8 cellular contexts compared by ENCODE assay signal in genomic region chr19:2775556-2776430, GRCh38. TPM values are rescaled to one million over a fixed set of nuclear protein-coding genes. Genes with fewer than 3 reads are reported as not detected.
A peak's percentile ranks its signal among the peaks of the same experiment; 100 is the strongest.
DNase-seq lines count a peak whose midpoint lies in the region; ATAC-seq and TF ChIP-seq lines count a peak whose summit lies in the region.

No MANE protein-coding gene starts in this region.

- peak overlapping the region; percentile 90 for H3K27ac ChIP-seq in duodenal mucosa (ENCODE audit: low read depth, low read length)
- peak overlapping the region; percentile 6 for H3K27ac ChIP-seq in stomach smooth muscle (ENCODE audit: low read length)

- H3K9me3 Mint-ChIP-seq in activated CD8-positive, alpha-beta T cell treated with anti-CD3 and anti-CD28 coated beads for 36 hours, result no peaks in the 10 kb centered on the region
- H3K9me3 Mint-ChIP-seq in nephron, result no peaks in the 10 kb centered on the region

- no peaks in the 10 kb centered on the region for H3K27me3 Mint-ChIP-seq in activated CD8-positive, alpha-beta T cell treated with anti-CD3 and anti-CD28 coated beads for 36 hours
- H3K27me3 Mint-ChIP-seq in nephron (ENCODE audit: low read depth), result no peaks in the 10 kb centered on the region

- POLR2A ChIA-PET in activated CD8-positive, alpha-beta T cell treated with anti-CD3 and anti-CD28 coated beads for 36 hours (lab: Charles Lee), result interaction anchor here (0.8 kb wide), 1 partner anchor 349 kb away, joined by 3 read pairs; the partner anchor contains the start of gene TIMM13

- CTCF ChIA-PET in activated CD8-positive, alpha-beta T cell treated with anti-CD3 and anti-CD28 coated beads for 36 hours (lab: Charles Lee), result interaction anchor here (1.0 to 2.1 kb wide), 4 partner anchors 27 to 164 kb away, joined by 3 to 16 read pairs (median 5); no protein-coding TSS in a partner anchor

- DNase-seq in GM20000 (ENCODE audit: low spot score), result peak; percentile 77
- DNase-seq in activated CD8-positive, alpha-beta T cell treated with anti-CD3 and anti-CD28 coated beads for 36 hours, result peak; percentile 92
- DNase-seq in NCI-H526 treated with DMSO at 0.1 percent for 48 hours (lab: John Stamatoyannopoulos, UW), result no peak
- DNase-seq in BE2C, result no peak

- peaks cover 0 to 15% of the 10 kb centered on the region in 2 donors for H3K36me3 ChIP-seq in duodenal mucosa (ENCODE audit: control insufficient read depth in 1 of 2, insufficient read depth in 2 of 2, low read length in 2 of 2)
- no peaks in the 10 kb centered on the region for H3K36me3 ChIP-seq in stomach smooth muscle (ENCODE audit: control insufficient read depth in 2 of 2, insufficient read depth in 2 of 2, low read length in 2 of 2)
- H3K36me3 ChIP-seq in BE2C, result peaks cover 46% of the 10 kb centered on the region

- H3K4me3 Mint-ChIP-seq in activated CD8-positive, alpha-beta T cell treated with anti-CD3 and anti-CD28 coated beads for 36 hours, result peak overlapping the region; percentile 52
- H3K4me3 Mint-ChIP-seq in nephron, result peak overlapping the region in 2 of 3 experiments; percentile 53 to 75

- H3K4me3 ChIP-seq in duodenal mucosa (ENCODE audit: low read depth in 1 of 2, low read length in 2 of 2) (peak overlapping the region; percentile 51 to 57), stomach smooth muscle (ENCODE audit: low read length in 2 of 2) (peak overlapping the region in 1 of 2 donors; percentile 8), BE2C (ENCODE audit: low read depth, low read length) (no peak overlapping the region)

- H3K4me1 Mint-ChIP-seq in activated CD8-positive, alpha-beta T cell treated with anti-CD3 and anti-CD28 coated beads for 36 hours (ENCODE audit: low read depth), result peaks cover 40% of the 10 kb centered on the region
- H3K4me1 Mint-ChIP-seq in nephron, result peaks cover 57% of the 10 kb centered on the region

- H3K27ac Mint-ChIP-seq in activated CD8-positive, alpha-beta T cell treated with anti-CD3 and anti-CD28 coated beads for 36 hours, result peak overlapping the region; percentile 93
- peak overlapping the region; percentile 70 to 91 (median 90) for H3K27ac Mint-ChIP-seq in nephron

- H3K4me1 ChIP-seq in duodenal mucosa (ENCODE audit: control insufficient read depth in 1 of 2, insufficient read depth in 2 of 2, low read length in 2 of 2), result peaks cover 18 to 24% of the 10 kb centered on the region in 2 donors
- peaks cover 35% of the 10 kb centered on the region for H3K4me1 ChIP-seq in stomach smooth muscle (ENCODE audit: control insufficient read depth, insufficient read depth, low read length)
- H3K4me1 ChIP-seq in BE2C, result no peaks in the 10 kb centered on the region

- H3K9me3 ChIP-seq in duodenal mucosa (ENCODE audit: control insufficient read depth in 1 of 2, low read length in 2 of 2) (no peaks in the 10 kb centered on the region), stomach smooth muscle (ENCODE audit: control insufficient read depth in 2 of 2, low read length in 2 of 2) (no peaks in the 10 kb centered on the region), BE2C (no peaks in the 10 kb centered on the region)

- no peaks in the 10 kb centered on the region for H3K27me3 ChIP-seq in duodenal mucosa (ENCODE audit: control insufficient read depth in 1 of 2, insufficient read depth in 2 of 2, low read length in 2 of 2)
- H3K27me3 ChIP-seq in stomach smooth muscle (ENCODE audit: control insufficient read depth in 1 of 2, insufficient read depth in 2 of 2, low read length in 2 of 2), result no peaks in the 10 kb centered on the region
- no peaks in the 10 kb centered on the region for H3K27me3 ChIP-seq in BE2C

- peak; percentile 89 for ATAC-seq in activated CD8-positive, alpha-beta T cell treated with anti-CD3 and anti-CD28 coated beads for 36 hours
- ATAC-seq in GM19023 (IDR thresholded peaks at IDR 0.05; ENCODE audit: unreplicated experiment), result no peak

- H3K9ac ChIP-seq in duodenal mucosa (ENCODE audit: low read depth in 1 of 2, low read length in 2 of 2) (peak overlapping the region; percentile 72 to 74), stomach smooth muscle (ENCODE audit: low read length in 2 of 2) (peak overlapping the region in 1 of 2 donors; percentile 6)

- H3K36me3 Mint-ChIP-seq in activated CD8-positive, alpha-beta T cell treated with anti-CD3 and anti-CD28 coated beads for 36 hours (ENCODE audit: low read depth), result peaks cover 20% of the 10 kb centered on the region
- H3K36me3 Mint-ChIP-seq in nephron (ENCODE audit: low read depth), result peaks cover 24% of the 10 kb centered on the region

- no peak for TF ChIP-seq CTCF in GM20000 (IDR thresholded peaks at IDR 0.05; ENCODE audit: extremely low read depth, missing control alignments)
- no peak for TF ChIP-seq CTCF in activated CD8-positive, alpha-beta T cell treated with anti-CD3 and anti-CD28 coated beads for 36 hours (IDR thresholded peaks at IDR 0.05)
- no peak for TF ChIP-seq CTCF in nephron (IDR thresholded peaks at IDR 0.05; ENCODE audit: unreplicated experiment in 3 of 3)
- no peak for TF ChIP-seq CTCF in BE2C (IDR thresholded peaks at IDR 0.05; ENCODE audit: low read depth, low read length)

- intact Hi-C loops in activated CD8-positive, alpha-beta T cell treated with anti-CD3 and anti-CD28 coated beads for 36 hours (cut with micrococcal nuclease), result no loop called here

RNA-seq across cellular contexts. Expression of gene SGTA, which starts 7.3 kb away (rescaled TPM):
- total RNA-seq in activated CD8-positive, alpha-beta T cell treated with anti-CD3 and anti-CD28 coated beads for 36 hours, result 10 to 100 TPM; 53.4 to 60.8 TPM
- polyA plus RNA-seq in BE2C (2012; ENCODE audit: insufficient read depth, insufficient read length, low read depth), result 190 TPM

RNA-seq across cellular contexts. Expression of gene THOP1, which starts 9.5 kb away (rescaled TPM):
- total RNA-seq in activated CD8-positive, alpha-beta T cell treated with anti-CD3 and anti-CD28 coated beads for 36 hours, result 100 to 1,000 TPM; 157 to 158 TPM
- polyA plus RNA-seq in BE2C (2012; ENCODE audit: insufficient read depth, insufficient read length, low read depth), result 102 TPM

RNA-seq across cellular contexts. Expression of gene SLC39A3, which starts 36.0 kb away (rescaled TPM):
- 10 to 100 TPM; 35.5 to 38.1 TPM for total RNA-seq in activated CD8-positive, alpha-beta T cell treated with anti-CD3 and anti-CD28 coated beads for 36 hours
- polyA plus RNA-seq in BE2C (2012; ENCODE audit: insufficient read depth, insufficient read length, low read depth), result 159 TPM

RNA-seq across cellular contexts. Expression of gene ZNF554, which starts 43.9 kb away (rescaled TPM):
- total RNA-seq in activated CD8-positive, alpha-beta T cell treated with anti-CD3 and anti-CD28 coated beads for 36 hours, result 1 to 10 TPM in 1 of 2 experiments, under 1 TPM in 1; 0.83 to 1.5 TPM
- polyA plus RNA-seq in BE2C (2012; ENCODE audit: insufficient read depth, insufficient read length, low read depth), result 0.80 TPM

RNA-seq across cellular contexts. Expression of gene DIRAS1, which starts 54.6 kb away (rescaled TPM):
- under 1 TPM in 1 of 2 experiments, not detected in 1; 0.09 TPM for total RNA-seq in activated CD8-positive, alpha-beta T cell treated with anti-CD3 and anti-CD28 coated beads for 36 hours
- 52.2 TPM for polyA plus RNA-seq in BE2C (2012; ENCODE audit: insufficient read depth, insufficient read length, low read depth)

Comparison
In these comparisons a context has a peak if more than half of its experiments do, and no peak if none do; other contexts are left out.
1. DNase-seq: peak in GM20000 (single experiment) and activated CD8-positive, alpha-beta T cell treated with anti-CD3 and anti-CD28 coated beads for 36 hours (single experiment); none in NCI-H526 treated with DMSO at 0.1 percent for 48 hours (single experiment) and BE2C (single experiment).